ENCODE assay signal across 20 cellular contexts in genomic region chr2:167962436-167963226, GRCh38.
"Had no signal": no experiment of that assay in that cellular context is flagged by ENCODE, and none has a peak within 500 bp of the region (broad histone marks: within the 10 kb centered on the region; RNA-seq: fewer than 3 reads in every experiment).

No MANE protein-coding gene starts in this region.

- ATAC-seq: activated CD8-positive, alpha-beta T cell treated with anti-CD3 and anti-CD28 coated beads for 36 hours; gastroesophageal sphincter; heart right ventricle; left ventricle myocardium superior; mucosa of descending colon had no signal

- H3K9me3 ChIP-seq: esophagus muscularis mucosa, gastroesophageal sphincter, heart right ventricle, mucosa of descending colon, spleen had no signal

- H3K9ac ChIP-seq: parathyroid adenoma had no signal

- H3K4me1 ChIP-seq: parathyroid adenoma, spleen had no signal

- H3K27ac Mint-ChIP-seq: activated CD8-positive, alpha-beta T cell treated with anti-CD3 and anti-CD28 coated beads for 36 hours; activated naive CD4-positive, alpha-beta T cell treated with anti-CD3 and anti-CD28 coated beads for 36 hours; activated T-cell treated with anti-CD3 and anti-CD28 coated beads, Interleukin-2, amount 50 U/mL, for 24 hours; memory B cell; T-helper 1 cell treated with Interleukin-12 subunit alpha and Interleukin-12 subunit beta and Interleukin-4 antibody, amounts not matched to agents 30 μg/mL and 1 μg/mL, for 36 hours had no signal

- H3K36me3 ChIP-seq: brain microvascular endothelial cell had no signal

- H3K27ac ChIP-seq: brain microvascular endothelial cell, esophagus muscularis mucosa, gastroesophageal sphincter, heart right ventricle, parathyroid adenoma, spleen had no signal

- H3K27me3 Mint-ChIP-seq: activated CD8-positive, alpha-beta T cell treated with anti-CD3 and anti-CD28 coated beads for 36 hours; activated T-cell treated with anti-CD3 and anti-CD28 coated beads, Interleukin-2, amount 50 U/mL, for 24 hours; memory B cell; naive B cell had no signal

- DNase-seq: activated CD8-positive, alpha-beta T cell treated with anti-CD3 and anti-CD28 coated beads for 36 hours; activated naive CD4-positive, alpha-beta T cell treated with anti-CD3 and anti-CD28 coated beads for 36 hours; activated T-cell treated with anti-CD3 and anti-CD28 coated beads, Interleukin-2, amount 50 U/mL, for 24 hours; anterior cingulate cortex; brain microvascular endothelial cell; cerebellar nuclear complex; effector CD8-positive, alpha-beta T cell; heart right ventricle; kidney glomerular epithelial cell; left ventricle myocardium superior; mucosa of descending colon; naive B cell; spleen; stimulated activated CD4-positive, alpha-beta T cell treated with anti-CD3 and anti-CD28 coated beads, Interleukin-4, amount 100 ng/mL, for 4 hours; stimulated activated naive CD4-positive, alpha-beta T cell had no signal

- H3K9me3 Mint-ChIP-seq: activated CD8-positive, alpha-beta T cell treated with anti-CD3 and anti-CD28 coated beads for 36 hours; activated naive CD4-positive, alpha-beta T cell treated with anti-CD3 and anti-CD28 coated beads for 36 hours; activated T-cell treated with anti-CD3 and anti-CD28 coated beads, Interleukin-2, amount 50 U/mL, for 24 hours; memory B cell; naive B cell; T-helper 1 cell treated with Interleukin-12 subunit alpha and Interleukin-12 subunit beta and Interleukin-4 antibody, amounts not matched to agents 30 μg/mL and 1 μg/mL, for 36 hours had no signal

- H3K4me3 Mint-ChIP-seq: activated CD8-positive, alpha-beta T cell treated with anti-CD3 and anti-CD28 coated beads for 36 hours; activated naive CD4-positive, alpha-beta T cell treated with anti-CD3 and anti-CD28 coated beads for 36 hours; activated T-cell treated with anti-CD3 and anti-CD28 coated beads, Interleukin-2, amount 50 U/mL, for 24 hours; memory B cell; naive B cell; T-helper 1 cell treated with Interleukin-12 subunit alpha and Interleukin-12 subunit beta and Interleukin-4 antibody, amounts not matched to agents 30 μg/mL and 1 μg/mL, for 36 hours had no signal

- H3K4me3 ChIP-seq: esophagus muscularis mucosa, gastroesophageal sphincter, heart right ventricle, mucosa of descending colon, spleen had no signal

- H3K4me1 Mint-ChIP-seq: memory B cell, naive B cell had no signal
